Comparison of ENCODE assay signal across 19 cellular contexts in the genomic region with DNA sequence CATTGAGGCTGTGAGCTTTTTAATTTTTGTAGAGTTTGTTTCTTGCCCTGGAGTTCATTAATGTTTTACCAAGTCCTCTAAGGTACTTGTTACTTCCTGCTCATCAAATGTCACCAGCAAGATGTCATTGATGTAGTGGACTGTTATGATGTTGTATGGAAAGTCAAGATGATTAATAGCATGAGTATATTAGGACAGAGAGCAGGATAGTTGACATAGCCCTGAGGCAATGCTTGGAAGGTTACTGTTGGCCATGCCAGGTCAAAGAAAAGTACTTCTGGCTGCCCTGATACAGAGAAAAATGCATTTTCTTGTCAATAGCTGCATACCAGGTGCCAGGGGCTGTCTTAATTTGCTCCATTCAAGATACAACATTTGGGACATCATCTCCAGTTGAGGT. TPM values are rescaled to one million over a fixed set of nuclear protein-coding genes. Genes with fewer than 3 reads are reported as not detected.
A peak's percentile ranks its signal among the peaks of the same experiment; 100 is the strongest.
DNase-seq lines count a peak whose midpoint lies in the region; ATAC-seq and TF ChIP-seq lines count a peak whose summit lies in the region.
"Had no signal": no experiment of that assay in that cellular context is flagged by ENCODE, and none has a peak within 500 bp of the region (broad histone marks: within the 10 kb centered on the region; RNA-seq: fewer than 3 reads in every experiment).

No MANE protein-coding gene starts in this region.

- H3K36me3 ChIP-seq in PC-9 (ENCODE audit: low read depth): no peaks in the 10 kb centered on the region
- no peaks in the 10 kb centered on the region for H3K36me3 ChIP-seq in SJCRH30
- H3K36me3 ChIP-seq: HAP-1 had no signal

- H3K79me2 ChIP-seq in PC-9 (ENCODE audit: low read depth): no peaks in the 10 kb centered on the region

- intact Hi-C loops in PC-9 (cut with micrococcal nuclease; ENCODE audit: unreplicated experiment): loop anchor here (2.0 kb wide), 1 partner anchor 62 kb away; no protein-coding TSS in a partner anchor

- H3K4me1 Mint-ChIP-seq in activated T-cell treated with anti-CD3 and anti-CD28 coated beads, Interleukin-2, amount 50 U/mL, for 24 hours (ENCODE audit: low read depth): no peaks in the 10 kb centered on the region
- H3K4me1 Mint-ChIP-seq: CD14-positive monocyte, IgD-negative memory B cell had no signal

- H3K4me3 ChIP-seq in PC-9 (no peak overlapping the region), SJCRH30 (no peak overlapping the region)
- H3K4me3 ChIP-seq: HAP-1 had no signal

- H3K9me3 ChIP-seq in PC-9 (ENCODE audit: insufficient read depth, low read depth) (peaks cover 13% of the 10 kb centered on the region; the same call in 1 of the 2 replicates), SJCRH30 (replicated peaks) (0 out of 2 replicates have a peak, but pooled peaks cover 5% of the 10 kb centered on the region)
- H3K9me3 ChIP-seq: HAP-1 had no signal

- H3K27me3 ChIP-seq in PC-9 (ENCODE audit: insufficient read depth, low read depth) (no peaks in the 10 kb centered on the region), SJCRH30 (no peaks in the 10 kb centered on the region)

- H3K4me3 Mint-ChIP-seq in activated T-cell treated with anti-CD3 and anti-CD28 coated beads, Interleukin-2, amount 50 U/mL, for 24 hours: no peak overlapping the region
- H3K4me3 Mint-ChIP-seq: CD14-positive monocyte; CD8-positive, alpha-beta T cell; HFFc6; IgD-negative memory B cell had no signal

- no peak overlapping the region for H2AFZ ChIP-seq in PC-9

- H3K27ac Mint-ChIP-seq in activated T-cell treated with anti-CD3 and anti-CD28 coated beads, Interleukin-2, amount 50 U/mL, for 24 hours: no peak overlapping the region
- H3K27ac Mint-ChIP-seq: CD14-positive monocyte; CD8-positive, alpha-beta T cell; HFFc6 had no signal

- no peaks in the 10 kb centered on the region for H4K20me1 ChIP-seq in PC-9 (ENCODE audit: insufficient read depth)

- POLR2A ChIA-PET in PC-9 (lab: Charles Lee; ENCODE audit: unreplicated experiment): interaction anchor here (0.5 to 0.7 kb wide), 2 partner anchors 16 to 484 kb away, joined by 3 read pairs; no protein-coding TSS in a partner anchor

- BruUV-seq in PC-9 (replicated peaks; lab: Mats Ljungman, UMichigan): no TSS peak

- DNase-seq in Caki2 (ENCODE audit: low read depth) (peak; percentile 61), EL (peak; percentile 32), NCI-H146 treated with DMSO at 0.1 percent for 48 hours (lab: John Stamatoyannopoulos, UW; ENCODE audit: unreplicated experiment) (peak; percentile 85), PC-9 (peak; percentile 34 to 90), SJCRH30 (no peak)
- no peak for DNase-seq in activated T-cell treated with anti-CD3 and anti-CD28 coated beads, Interleukin-2, amount 50 U/mL, for 24 hours
- DNase-seq: Calu3; CD8-positive, alpha-beta T cell; DMS 273 treated with DMSO at 0.1 percent for 48 hours; DMS79 treated with DMSO at 0.1 percent for 48 hours; GF-D8; HFFc6 had no signal

- H3K9me3 Mint-ChIP-seq in activated T-cell treated with anti-CD3 and anti-CD28 coated beads, Interleukin-2, amount 50 U/mL, for 24 hours: no peaks in the 10 kb centered on the region
- H3K9me3 Mint-ChIP-seq: CD8-positive, alpha-beta T cell; HFFc6 had no signal

- in situ Hi-C loops in Caki2 (cut with HindIII; ENCODE audit: low pct_unique_long_range_greater_than_20kb, low sequenced_read_pairs): no loop called here

- no peak for TF ChIP-seq CTCF in PC-9 (conservative IDR thresholded peaks at IDR 0.05)

- H3K27ac ChIP-seq in PC-9 (peak overlapping the region; percentile 46; the same call in 1 of the 2 replicates), SJCRH30 (no peak overlapping the region)
- H3K27ac ChIP-seq: HL-60, KMS-11 had no signal

- CTCF ChIA-PET in PC-9 (lab: Charles Lee): interaction anchor here (0.7 kb wide), 1 partner anchor 32 kb away, joined by 3 read pairs; no protein-coding TSS in a partner anchor

- ATAC-seq in HG02759 (IDR thresholded peaks at IDR 0.05; ENCODE audit: unreplicated experiment): no peak
- ATAC-seq: CD8-positive, alpha-beta T cell had no signal

- H3K4me1 ChIP-seq in PC-9 (replicated peaks; ENCODE audit: insufficient read depth): peaks cover 30% of the 10 kb centered on the region
- H3K4me1 ChIP-seq in SJCRH30: no peaks in the 10 kb centered on the region
- H3K4me1 ChIP-seq: HAP-1 had no signal

- no peaks in the 10 kb centered on the region for H3K36me3 Mint-ChIP-seq in activated T-cell treated with anti-CD3 and anti-CD28 coated beads, Interleukin-2, amount 50 U/mL, for 24 hours (ENCODE audit: low read depth)
- H3K36me3 Mint-ChIP-seq: CD14-positive monocyte; CD8-positive, alpha-beta T cell; IgD-negative memory B cell had no signal

- H3F3A ChIP-seq in PC-9 (ENCODE audit: insufficient read depth, low read depth): peaks cover 19% of the 10 kb centered on the region

- H3K9me2 ChIP-seq in PC-9 (ENCODE audit: insufficient read depth): no peaks in the 10 kb centered on the region

- H3K4me2 ChIP-seq in PC-9: peak overlapping the region; percentile 5
- H3K4me2 ChIP-seq: KMS-11 had no signal

- H3K27me3 Mint-ChIP-seq in activated T-cell treated with anti-CD3 and anti-CD28 coated beads, Interleukin-2, amount 50 U/mL, for 24 hours: peaks cover 28% of the 10 kb centered on the region

RNA-seq across cellular contexts. Expression of gene KRTAP1-5, which starts 6.7 kb away (rescaled TPM):
- total RNA-seq in Caki2 (2014; rRNA removed; shearing (Covaris generic); ENCODE audit: low replicate concordance): not detected in 2 replicates
- not detected in 2 replicates for total RNA-seq in PC-9 (2021)
- total RNA-seq in SJCRH30 (2014; rRNA removed; shearing (Covaris generic)): not detected in 2 replicates
- total RNA-seq: Calu3; CD8-positive, alpha-beta T cell; H1 had no signal

RNA-seq across cellular contexts. Expression of gene KRTAP1-4, which starts 9.6 kb away (rescaled TPM):
- not detected in 2 replicates for total RNA-seq in Caki2 (2014; rRNA removed; shearing (Covaris generic); ENCODE audit: low replicate concordance)
- total RNA-seq in PC-9 (2021): not detected in 2 replicates
- total RNA-seq in SJCRH30 (2014; rRNA removed; shearing (Covaris generic)): not detected in 2 replicates
- total RNA-seq: Calu3; CD8-positive, alpha-beta T cell; H1; HFFc6 had no signal

RNA-seq across cellular contexts. Expression of gene KRTAP3-1, which starts 11.4 kb away (rescaled TPM):
- total RNA-seq in Caki2 (2014; rRNA removed; shearing (Covaris generic); ENCODE audit: low replicate concordance): not detected in 2 replicates
- not detected in 2 replicates for total RNA-seq in PC-9 (2021)
- not detected in 2 replicates for total RNA-seq in SJCRH30 (2014; rRNA removed; shearing (Covaris generic))
- total RNA-seq: Calu3; CD8-positive, alpha-beta T cell; H1 had no signal

RNA-seq across cellular contexts. Expression of gene KRTAP1-3, which starts 14.3 kb away (rescaled TPM):
- not detected in 2 replicates for total RNA-seq in Caki2 (2014; rRNA removed; shearing (Covaris generic); ENCODE audit: low replicate concordance)
- total RNA-seq in PC-9 (2021): not detected in 2 replicates
- total RNA-seq in SJCRH30 (2014; rRNA removed; shearing (Covaris generic)): not detected in 2 replicates
- total RNA-seq: Calu3; CD8-positive, alpha-beta T cell; H1; HFFc6 had no signal

RNA-seq across cellular contexts. Expression of gene KRTAP3-2, which starts 20.6 kb away (rescaled TPM):
- not detected in 2 replicates for total RNA-seq in Caki2 (2014; rRNA removed; shearing (Covaris generic); ENCODE audit: low replicate concordance)
- total RNA-seq in PC-9 (2021): not detected in 2 replicates
- not detected in 2 replicates for total RNA-seq in SJCRH30 (2014; rRNA removed; shearing (Covaris generic))
- total RNA-seq: Calu3; CD8-positive, alpha-beta T cell; H1; HFFc6 had no signal

Comparison
In these comparisons a context has a peak if more than half of its experiments do, and no peak if none do; other contexts are left out.
1. DNase-seq: peak in Caki2 (single experiment), EL (single experiment), NCI-H146 treated with DMSO at 0.1 percent for 48 hours (single experiment) and PC-9 (2 of 2); none in SJCRH30 (0 of 2) and activated T-cell treated with anti-CD3 and anti-CD28 coated beads, Interleukin-2, amount 50 U/mL, for 24 hours (single experiment).